ENCODE assay signal across 8 cellular contexts in the genomic region with DNA sequence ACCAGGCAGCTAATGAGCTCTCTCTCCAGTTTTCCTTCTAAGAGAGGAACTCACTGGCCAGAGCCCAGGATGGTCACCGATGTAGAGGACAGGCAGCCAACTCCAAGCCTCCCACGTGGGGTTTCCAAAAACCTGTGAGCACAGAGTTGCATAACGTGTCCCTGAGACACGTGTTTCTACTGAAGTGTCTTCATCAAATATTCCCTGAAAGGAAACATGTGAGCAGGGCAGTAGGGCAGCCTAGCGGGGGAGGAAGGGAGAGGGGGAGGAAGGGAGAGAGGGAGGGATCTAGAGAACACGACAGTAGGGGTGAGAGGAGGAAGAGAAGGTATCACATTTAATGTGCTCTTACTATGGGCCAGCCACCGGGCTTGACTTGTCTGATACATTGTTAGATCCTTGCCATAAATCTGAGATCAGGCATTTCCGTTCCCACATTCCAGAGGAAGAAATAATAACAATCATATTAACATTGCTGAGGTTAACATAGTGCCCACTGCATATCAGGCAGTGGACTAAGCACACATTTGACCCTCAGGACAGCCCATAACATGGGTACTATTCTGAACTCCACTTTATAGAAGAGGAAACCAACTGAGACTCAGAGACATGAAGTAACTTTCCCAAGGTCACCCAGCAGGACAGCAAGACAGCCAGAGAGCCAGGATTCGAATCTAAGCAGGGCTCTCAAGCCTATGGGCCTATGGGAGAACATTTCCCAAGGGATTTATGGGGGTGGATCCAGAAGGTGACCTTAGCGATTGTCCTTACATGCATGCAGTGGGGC. TPM values are rescaled to one million over a fixed set of nuclear protein-coding genes. Genes with fewer than 3 reads are reported as not detected.
DNase-seq lines count a peak whose midpoint lies in the region; ATAC-seq and TF ChIP-seq lines count a peak whose summit lies in the region.

No MANE protein-coding gene starts in this region.

- DNase-seq in Daoy (ENCODE audit: low read depth) (peak; percentile 72), SJSA1 (ENCODE audit: low read depth in 1 of 2, low spot score in 2 of 2) (peak; percentile 66 to 72), foreskin keratinocyte (peak in 1 of 2 donors; percentile 39), trophoblast cell (peak in 1 of 2 donors; percentile 38), NCI-H146 treated with DMSO at 0.1 percent for 48 hours (lab: John Stamatoyannopoulos, UW; ENCODE audit: unreplicated experiment) (no peak), NCI-H1694 (lab: John Stamatoyannopoulos, UW) (no peak), NCI-H1930 (lab: John Stamatoyannopoulos, UW) (no peak)

- peak overlapping the region; percentile 10 for H2AFZ ChIP-seq in trophoblast cell (ENCODE audit: insufficient read depth, low read length, poor library complexity)

- H3K14ac ChIP-seq in trophoblast cell (ENCODE audit: low read length), result peak overlapping the region; percentile 39

- H3K27me3 ChIP-seq in SJSA1 (replicated peaks), result no peaks in the 10 kb centered on the region
- H3K27me3 ChIP-seq in foreskin keratinocyte, result no peaks in the 10 kb centered on the region
- no peaks in the 10 kb centered on the region for H3K27me3 ChIP-seq in trophoblast cell (ENCODE audit: insufficient read depth, low read length)

- no peak overlapping the region for H4K12ac ChIP-seq in trophoblast cell (ENCODE audit: low read depth, low read length)

- peak overlapping the region; percentile 51 for H3K18ac ChIP-seq in trophoblast cell (ENCODE audit: low read length)

- peaks cover 3% of the 10 kb centered on the region for H3K79me2 ChIP-seq in trophoblast cell (ENCODE audit: control insufficient read depth, insufficient read depth, low read length, poor library complexity)

- no CpG with 5 or more reads among the region's 10 CpGs for WGBS in trophoblast cell (ENCODE audit: extremely low coverage, insufficient coverage, insufficient read length)

- peaks cover 26% of the 10 kb centered on the region for H3K79me1 ChIP-seq in trophoblast cell (ENCODE audit: low read length)

- ATAC-seq in foreskin keratinocyte (no peak), GM19035 (IDR thresholded peaks at IDR 0.05; ENCODE audit: unreplicated experiment) (no peak)

- H3K9me3 ChIP-seq in SJSA1 (replicated peaks) (no peaks in the 10 kb centered on the region), trophoblast cell (ENCODE audit: insufficient read depth, low read depth, low read length) (no peaks in the 10 kb centered on the region)

- no peaks in the 10 kb centered on the region for H3K36me3 ChIP-seq in SJSA1
- no peaks in the 10 kb centered on the region for H3K36me3 ChIP-seq in trophoblast cell (ENCODE audit: control insufficient read depth in 1 of 2, insufficient read depth in 2 of 2, low read length in 2 of 2)

- H3K4me1 ChIP-seq in SJSA1 (replicated peaks) (peaks cover 69% of the 10 kb centered on the region), foreskin keratinocyte (peaks cover 44% of the 10 kb centered on the region), trophoblast cell (ENCODE audit: control insufficient read depth in 1 of 2, insufficient read depth in 2 of 2, low read length in 2 of 2) (peaks cover 27 to 31% of the 10 kb centered on the region in 2 experiments)

- no peak overlapping the region for H3K23ac ChIP-seq in trophoblast cell (ENCODE audit: low read length)

- no peak overlapping the region for H3K4me2 ChIP-seq in trophoblast cell (ENCODE audit: low read length)

- H3K27ac ChIP-seq in SJSA1 (peak overlapping the region; percentile 73), foreskin keratinocyte (peak overlapping the region; percentile 25), trophoblast cell (ENCODE audit: low read depth, low read length) (no peak overlapping the region)

- H3K4me3 ChIP-seq in SJSA1 (no peak overlapping the region), trophoblast cell (ENCODE audit: low read depth, low read length) (no peak overlapping the region)

- H2BK120ac ChIP-seq in trophoblast cell (ENCODE audit: insufficient read depth, low read length, poor library complexity), result peak overlapping the region; percentile 73

- H3K4ac ChIP-seq in trophoblast cell (ENCODE audit: low read depth, low read length), result no peak overlapping the region

- peak overlapping the region; percentile 94 for H2BK12ac ChIP-seq in trophoblast cell (ENCODE audit: low read length)

- peak overlapping the region; percentile 6 for H2BK5ac ChIP-seq in trophoblast cell (ENCODE audit: low read depth, low read length, poor library complexity)

- no peak for TF ChIP-seq CTCF in foreskin keratinocyte (conservative IDR thresholded peaks at IDR 0.05)

- H3K9ac ChIP-seq in trophoblast cell (ENCODE audit: low read length), result no peak overlapping the region

- peak overlapping the region; percentile 92 for H4K91ac ChIP-seq in trophoblast cell (ENCODE audit: low read depth, low read length)

- no peak overlapping the region for H4K8ac ChIP-seq in trophoblast cell (ENCODE audit: low read depth, low read length)

- H2AK5ac ChIP-seq in trophoblast cell (ENCODE audit: low read length), result peak overlapping the region; percentile 85

RNA-seq across cellular contexts. Expression of a gene that starts 4.5 kb away (rescaled TPM):
- 12.5 and 13.3 TPM in 2 replicates for total RNA-seq in Daoy (2014; rRNA removed; shearing (Covaris generic))
- 7.3 and 18.4 TPM in 2 replicates for total RNA-seq in SJSA1 (2014; rRNA removed; shearing (Covaris generic))
- 18.0 and 18.7 TPM in 2 replicates for total RNA-seq in foreskin keratinocyte
- 19.8 and 20.3 TPM in 2 replicates for polyA plus RNA-seq in foreskin keratinocyte
- 14.7 and 15.0 TPM in 2 replicates for polyA plus RNA-seq in trophoblast cell (2013)

RNA-seq across cellular contexts. Expression of a gene that starts 10.3 kb away (rescaled TPM):
- total RNA-seq in Daoy (2014; rRNA removed; shearing (Covaris generic)), result 136 and 143 TPM in 2 replicates
- total RNA-seq in SJSA1 (2014; rRNA removed; shearing (Covaris generic)), result 105 and 107 TPM in 2 replicates
- total RNA-seq in foreskin keratinocyte, result 169 and 187 TPM in 2 replicates
- 136 and 143 TPM in 2 replicates for polyA plus RNA-seq in foreskin keratinocyte
- 89.9 and 90.3 TPM in 2 replicates for polyA plus RNA-seq in trophoblast cell (2013)

RNA-seq across cellular contexts. Expression of a gene that starts 19.6 kb away (rescaled TPM):
- not detected in 2 replicates for total RNA-seq in Daoy (2014; rRNA removed; shearing (Covaris generic))
- not detected in 2 replicates for total RNA-seq in SJSA1 (2014; rRNA removed; shearing (Covaris generic))
- not detected in 2 replicates for total RNA-seq in foreskin keratinocyte
- polyA plus RNA-seq in foreskin keratinocyte, result not detected in 2 replicates
- not detected in 2 replicates for polyA plus RNA-seq in trophoblast cell (2013)

RNA-seq across cellular contexts. Expression of a gene that starts 49.6 kb away (rescaled TPM):
- 5.8 and 7.3 TPM in 2 replicates for total RNA-seq in Daoy (2014; rRNA removed; shearing (Covaris generic))
- 0.13 and 0.47 TPM in 2 replicates for total RNA-seq in SJSA1 (2014; rRNA removed; shearing (Covaris generic))
- 42.7 and 47.4 TPM in 2 replicates for total RNA-seq in foreskin keratinocyte
- polyA plus RNA-seq in foreskin keratinocyte, result 60.6 and 68.0 TPM in 2 replicates
- polyA plus RNA-seq in trophoblast cell (2013), result 10.9 and 13.1 TPM in 2 replicates

RNA-seq across cellular contexts. Expression of a gene that starts 50.4 kb away (rescaled TPM):
- not detected in 2 replicates for total RNA-seq in Daoy (2014; rRNA removed; shearing (Covaris generic))
- total RNA-seq in SJSA1 (2014; rRNA removed; shearing (Covaris generic)), result 0.50 TPM in 1 of 2 replicates, not detected in the other
- total RNA-seq in foreskin keratinocyte, result 0.10 TPM in 1 of 2 replicates, not detected in the other
- 0.02 and 0.06 TPM in 2 replicates for polyA plus RNA-seq in foreskin keratinocyte
- polyA plus RNA-seq in trophoblast cell (2013), result 0.10 and 0.12 TPM in 2 replicates

Comparison
In these comparisons a context has a peak if more than half of its experiments do, and no peak if none do; other contexts are left out.
1. DNase-seq: peak in Daoy (single experiment) and SJSA1 (2 of 2); none in NCI-H146 treated with DMSO at 0.1 percent for 48 hours (single experiment), NCI-H1694 (single experiment) and NCI-H1930 (0 of 2).